Comparison of ENCODE assay signal across 2 cellular contexts in the genomic region with DNA sequence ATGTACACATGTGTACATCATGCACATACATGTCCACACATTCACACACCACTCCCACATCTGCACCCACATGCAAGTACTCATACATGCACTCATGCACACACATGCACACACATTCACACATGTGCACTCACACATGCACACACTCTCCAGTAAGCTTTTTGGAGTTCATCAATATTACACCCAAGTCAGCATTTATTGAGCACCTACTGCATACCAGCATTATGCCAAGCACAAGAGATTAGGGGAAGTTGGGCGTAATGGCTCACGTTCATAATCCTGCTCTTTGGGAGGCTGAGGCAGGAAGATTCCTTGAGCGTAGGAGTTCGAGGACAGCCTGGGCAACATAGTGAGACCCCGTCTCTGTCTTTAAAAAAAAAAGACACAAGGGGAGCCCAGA.
TF ChIP-seq lines count a peak whose summit lies in the region.

No MANE protein-coding gene starts in this region.

TF ChIP-seq in A549, 52 proteins besides CTCF, POLR2A, EP300 and RAD21:
- TF ChIP-seq, protein P1, sequence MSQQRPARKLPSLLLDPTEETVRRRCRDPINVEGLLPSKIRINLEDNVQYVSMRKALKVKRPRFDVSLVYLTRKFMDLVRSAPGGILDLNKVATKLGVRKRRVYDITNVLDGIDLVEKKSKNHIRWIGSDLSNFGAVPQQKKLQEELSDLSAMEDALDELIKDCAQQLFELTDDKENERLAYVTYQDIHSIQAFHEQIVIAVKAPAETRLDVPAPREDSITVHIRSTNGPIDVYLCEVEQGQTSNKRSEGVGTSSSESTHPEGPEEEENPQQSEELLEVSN (IDR thresholded peaks at IDR 0.05; ENCODE audit: borderline replicate concordance, low read depth), result no peak
- TF ChIP-seq MAFK (IDR thresholded peaks at IDR 0.05; ENCODE audit: partially characterized antibody), result peak; percentile 55
- TF ChIP-seq JUN (IDR thresholded peaks at IDR 0.05), result no peak
- no peak for TF ChIP-seq CBX2 (IDR thresholded peaks at IDR 0.05; ENCODE audit: borderline replicate concordance, low read depth)
- TF ChIP-seq ESRRA (IDR thresholded peaks at IDR 0.05; ENCODE audit: borderline replicate concordance, low read length), result no peak
- no peak for TF ChIP-seq RARB (CRISPR knock-in tag; IDR thresholded peaks at IDR 0.05)
- TF ChIP-seq TFCP2L1 (CRISPR knock-in tag; IDR thresholded peaks at IDR 0.05), result no peak
- no peak for TF ChIP-seq PHF8 (IDR thresholded peaks at IDR 0.05; ENCODE audit: borderline replicate concordance, low read depth)

TF ChIP-seq in IMR-90, 13 proteins besides CTCF, POLR2A, EP300 and RAD21:
- TF ChIP-seq MAFK (IDR thresholded peaks at IDR 0.05; ENCODE audit: low read depth, low read length) (peak; percentile 27; the same call in 1 of the 2 replicates), FOS (IDR thresholded peaks at IDR 0.05; ENCODE audit: low read depth, low read length) (no peak)
